In the genomic region with DNA sequence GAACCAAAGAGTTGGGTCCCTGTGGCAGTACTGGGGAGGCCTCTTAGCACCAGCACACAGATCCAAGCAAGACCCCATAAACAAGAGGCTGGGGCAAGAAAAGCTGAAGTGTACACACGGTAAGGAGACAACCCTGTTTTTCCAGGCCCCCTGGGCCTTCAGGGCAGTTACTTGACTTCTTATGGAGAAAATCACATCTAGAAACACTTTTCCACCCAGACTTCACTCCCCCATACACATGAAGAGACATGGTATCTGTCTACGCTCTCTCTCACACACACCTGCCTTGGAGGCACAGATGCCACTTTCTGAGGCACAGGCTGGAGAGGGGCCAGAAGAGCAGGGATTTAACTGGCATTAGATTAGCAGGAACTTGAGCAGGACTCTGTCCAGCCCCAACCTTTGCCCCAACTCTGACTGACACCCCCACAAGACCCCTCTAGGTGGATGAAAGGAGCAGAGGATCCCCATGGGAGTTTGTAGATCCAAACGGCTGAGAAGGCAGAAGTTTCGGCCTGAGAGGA, we compare ENCODE assay signal across 9 cellular contexts. TPM values are rescaled to one million over a fixed set of nuclear protein-coding genes. Genes with fewer than 3 reads are reported as not detected.
DNase-seq lines count a peak whose midpoint lies in the region; ATAC-seq and TF ChIP-seq lines count a peak whose summit lies in the region.
"Had no signal": no experiment of that assay in that cellular context is flagged by ENCODE, and none has a peak within 500 bp of the region (broad histone marks: within the 10 kb centered on the region; RNA-seq: fewer than 3 reads in every experiment).

No MANE protein-coding gene starts in this region.

- TF ChIP-seq RAD21 in SK-N-SH (IDR thresholded peaks at IDR 0.05; ENCODE audit: low read length) = no peak

- TF ChIP-seq CTCF in SK-N-SH (IDR thresholded peaks at IDR 0.05) = no peak

- H3K4me1 Mint-ChIP-seq in activated T-helper 17 cell treated with anti-CD3 and anti-CD28 coated beads, Interleukin-2, amount 50 U/mL, for 72 hours = peaks cover 28% of the 10 kb centered on the region
- peaks cover 79% of the 10 kb centered on the region for H3K4me1 Mint-ChIP-seq in stimulated activated naive CD8-positive, alpha-beta T cell treated with anti-CD3 and anti-CD28 coated beads, Interleukin-15, amount 100 ng/mL, for 72 hours

- ATAC-seq in SK-N-SH treated with all-trans-retinoic acid at 6 μM for 48 hours (no peak), HG03378 (IDR thresholded peaks at IDR 0.05; ENCODE audit: unreplicated experiment) (no peak), HG03565 (IDR thresholded peaks at IDR 0.05; ENCODE audit: unreplicated experiment) (no peak)
- ATAC-seq in activated T-helper 17 cell treated with anti-CD3 and anti-CD28 coated beads, Interleukin-2, amount 50 U/mL, for 72 hours (replicated peaks) = no peak
- no peak for ATAC-seq in stimulated activated naive CD8-positive, alpha-beta T cell treated with anti-CD3 and anti-CD28 coated beads, Interleukin-15, amount 100 ng/mL, for 72 hours
- ATAC-seq: mucosa of descending colon had no signal

- H3K27ac ChIP-seq in SK-N-SH (ENCODE audit: low read depth in 2 of 2, low read length in 1 of 2) (peak overlapping the region in 1 of 2 experiments; percentile 85; a peak in 2 of 4 replicates), iPS-20b (ENCODE audit: low read length) (peak overlapping the region; percentile 43)

- peaks cover 35% of the 10 kb centered on the region in 2 experiments for H3K4me1 ChIP-seq in SK-N-SH (ENCODE audit: control insufficient read depth in 1 of 2, insufficient read depth in 2 of 2, low read depth in 1 of 2, low read length in 1 of 2)
- H3K4me1 ChIP-seq in iPS-20b (ENCODE audit: insufficient read depth, low read length) = peaks cover 37% of the 10 kb centered on the region

- no peak for TF ChIP-seq EP300 in SK-N-SH (IDR thresholded peaks at IDR 0.05; ENCODE audit: borderline replicate concordance in 1 of 2, low read depth in 1 of 2, low read length in 1 of 2)

- H4K20me1 ChIP-seq in SK-N-SH (ENCODE audit: insufficient read depth) = peaks cover 53% of the 10 kb centered on the region

- H3K4me3 ChIP-seq in SK-N-SH (ENCODE audit: low read depth in 2 of 2, low read length in 1 of 2) (peak overlapping the region; percentile 72 to 79; a peak in 3 of 4 replicates), iPS-20b (ENCODE audit: low read length) (peak overlapping the region; percentile 97)
- H3K4me3 ChIP-seq: mucosa of descending colon had no signal

- WGBS in SK-N-SH (ENCODE audit: low lambda C conversion rate) = 85% methylated on average over 4 of the region's 4 CpGs

- H3K9me3 ChIP-seq in SK-N-SH = no peaks in the 10 kb centered on the region
- no peaks in the 10 kb centered on the region for H3K9me3 ChIP-seq in iPS-20b (ENCODE audit: insufficient read depth, low read depth, low read length)
- H3K9me3 ChIP-seq: mucosa of descending colon had no signal

- no peaks in the 10 kb centered on the region for H3K9me2 ChIP-seq in SK-N-SH

- peaks cover 12 to 15% of the 10 kb centered on the region in 2 experiments for H3K36me3 ChIP-seq in SK-N-SH (replicated peaks in 1 of 2; ENCODE audit: control insufficient read depth in 1 of 2, insufficient read depth in 2 of 2, low read length in 1 of 2)
- H3K36me3 ChIP-seq in iPS-20b (ENCODE audit: insufficient read depth, low read depth, low read length) = peaks cover 16% of the 10 kb centered on the region

- H3K36me3 Mint-ChIP-seq in activated T-helper 17 cell treated with anti-CD3 and anti-CD28 coated beads, Interleukin-2, amount 50 U/mL, for 72 hours (ENCODE audit: low read depth) = peaks cover 50% of the 10 kb centered on the region

- H2AFZ ChIP-seq in SK-N-SH (ENCODE audit: low read depth) = no peak overlapping the region

- H3K9ac ChIP-seq in SK-N-SH (peak overlapping the region; percentile 92), iPS-20b (ENCODE audit: low read depth, low read length) (peak overlapping the region; percentile 94; the same call in 1 of the 2 replicates)

- POLR2A ChIA-PET in SK-N-SH (lab: Yijun Ruan, JAX) = interaction anchor here (0.5 to 2.5 kb wide), 2 partner anchors 34 to 344 kb away, joined by 3 to 10 read pairs; a partner anchor contains a TSS

- H3K27me3 Mint-ChIP-seq in activated T-helper 17 cell treated with anti-CD3 and anti-CD28 coated beads, Interleukin-2, amount 50 U/mL, for 72 hours = no peaks in the 10 kb centered on the region
- H3K27me3 Mint-ChIP-seq in stimulated activated naive CD8-positive, alpha-beta T cell treated with anti-CD3 and anti-CD28 coated beads, Interleukin-15, amount 100 ng/mL, for 72 hours = no peaks in the 10 kb centered on the region

- H3K4me3 Mint-ChIP-seq in activated T-helper 17 cell treated with anti-CD3 and anti-CD28 coated beads, Interleukin-2, amount 50 U/mL, for 72 hours = peak overlapping the region; percentile 88
- peak overlapping the region; percentile 82 to 94 for H3K4me3 Mint-ChIP-seq in stimulated activated naive CD8-positive, alpha-beta T cell treated with anti-CD3 and anti-CD28 coated beads, Interleukin-15, amount 100 ng/mL, for 72 hours

- peak overlapping the region; percentile 90 for H3K27ac Mint-ChIP-seq in activated T-helper 17 cell treated with anti-CD3 and anti-CD28 coated beads, Interleukin-2, amount 50 U/mL, for 72 hours
- H3K27ac Mint-ChIP-seq in stimulated activated naive CD8-positive, alpha-beta T cell treated with anti-CD3 and anti-CD28 coated beads, Interleukin-15, amount 100 ng/mL, for 72 hours = peak overlapping the region; percentile 61 to 87

- no peak for DNase-seq in SK-N-SH
- DNase-seq in stimulated activated naive CD8-positive, alpha-beta T cell treated with anti-CD3 and anti-CD28 coated beads, Interleukin-15, amount 100 ng/mL, for 72 hours = no peak
- no peak for DNase-seq in NCI-H2029 treated with DMSO at 0.1 percent for 48 hours (lab: John Stamatoyannopoulos, UW)
- DNase-seq: mucosa of descending colon had no signal

- CTCF ChIA-PET in SK-N-SH (lab: Yijun Ruan, JAX) = interaction anchor here (17.0 kb wide), 1 partner anchor 27 kb away, joined by 371 read pairs; a partner anchor contains a TSS

- peak overlapping the region; percentile 89 for H3K4me2 ChIP-seq in SK-N-SH

- H3K9me3 Mint-ChIP-seq in activated T-helper 17 cell treated with anti-CD3 and anti-CD28 coated beads, Interleukin-2, amount 50 U/mL, for 72 hours = no peaks in the 10 kb centered on the region
- H3K9me3 Mint-ChIP-seq in stimulated activated naive CD8-positive, alpha-beta T cell treated with anti-CD3 and anti-CD28 coated beads, Interleukin-15, amount 100 ng/mL, for 72 hours = no peaks in the 10 kb centered on the region

- H3K79me2 ChIP-seq in SK-N-SH (ENCODE audit: insufficient read depth) = peaks cover 75% of the 10 kb centered on the region

- H3F3A ChIP-seq in SK-N-SH (replicated peaks; ENCODE audit: insufficient read depth) = peaks cover 13% of the 10 kb centered on the region

- H3K27me3 ChIP-seq in SK-N-SH (ENCODE audit: insufficient read depth) (no peaks in the 10 kb centered on the region), iPS-20b (ENCODE audit: insufficient read depth, low read length) (no peaks in the 10 kb centered on the region; the same call in 1 of the 2 replicates)

TF ChIP-seq in SK-N-SH, 30 proteins besides CTCF, POLR2A, EP300 and RAD21:
- TF ChIP-seq EZH2phosphoT487 (IDR thresholded peaks at IDR 0.05; ENCODE audit: borderline replicate concordance, low read depth) = no peak
- TF ChIP-seq MXI1 (IDR thresholded peaks at IDR 0.05; ENCODE audit: low read depth, low read length) = 0 out of 2 replicates have a peak, but pooled peaks have one; percentile 14

TF ChIP-seq in SK-N-SH treated with all-trans-retinoic acid at 6 μM for 48 hours, 23 proteins besides CTCF, POLR2A, EP300 and RAD21:
- no peak for TF ChIP-seq OSR1 (CRISPR knock-in tag; IDR thresholded peaks at IDR 0.05)

RNA-seq across cellular contexts. Expression of a gene that starts 2.2 kb away (rescaled TPM):
- 150 and 225 TPM in 2 replicates for polyA plus RNA-seq in SK-N-SH (2012; rRNA removed)
- 143 and 201 TPM in 2 replicates for polyA plus RNA-seq in SK-N-SH (2012; cell fraction: cytosol; rRNA removed)
- 99.8 and 170 TPM in 2 replicates for polyA plus RNA-seq in SK-N-SH (2012; cell fraction: nucleus; rRNA removed)
- total RNA-seq in activated T-helper 17 cell treated with anti-CD3 and anti-CD28 coated beads, Interleukin-2, amount 50 U/mL, for 72 hours = 100 to 1,000 TPM; 114 to 212 TPM

RNA-seq across cellular contexts. Expression of a gene that starts 9.6 kb away (rescaled TPM):
- polyA plus RNA-seq in SK-N-SH (2012; rRNA removed) = 0.07 and 0.21 TPM in 2 replicates
- 0.05 and 0.16 TPM in 2 replicates for polyA plus RNA-seq in SK-N-SH (2012; cell fraction: cytosol; rRNA removed)
- polyA plus RNA-seq in SK-N-SH (2012; cell fraction: nucleus; rRNA removed) = 0.76 and 0.82 TPM in 2 replicates
- under 1 TPM; 0.19 to 0.30 TPM for total RNA-seq in activated T-helper 17 cell treated with anti-CD3 and anti-CD28 coated beads, Interleukin-2, amount 50 U/mL, for 72 hours
- total RNA-seq: mucosa of descending colon had no signal

RNA-seq across cellular contexts. Expression of a gene that starts 34.2 kb away (rescaled TPM):
- polyA plus RNA-seq in SK-N-SH (2012; rRNA removed) = 6.0 and 6.7 TPM in 2 replicates
- 2.8 and 4.8 TPM in 2 replicates for polyA plus RNA-seq in SK-N-SH (2012; cell fraction: cytosol; rRNA removed)
- polyA plus RNA-seq in SK-N-SH (2012; cell fraction: nucleus; rRNA removed) = 17.5 and 19.8 TPM in 2 replicates
- total RNA-seq in activated T-helper 17 cell treated with anti-CD3 and anti-CD28 coated beads, Interleukin-2, amount 50 U/mL, for 72 hours = 10 to 100 TPM; 10.9 to 22.6 TPM

RNA-seq across cellular contexts. Expression of a gene that starts 35.8 kb away (rescaled TPM):
- polyA plus RNA-seq in SK-N-SH (2012; rRNA removed) = 7.3 and 8.2 TPM in 2 replicates
- polyA plus RNA-seq in SK-N-SH (2012; cell fraction: cytosol; rRNA removed) = 6.7 and 7.5 TPM in 2 replicates
- polyA plus RNA-seq in SK-N-SH (2012; cell fraction: nucleus; rRNA removed) = 8.2 and 8.8 TPM in 2 replicates
- 10 to 100 TPM; 12.5 to 15.3 TPM for total RNA-seq in activated T-helper 17 cell treated with anti-CD3 and anti-CD28 coated beads, Interleukin-2, amount 50 U/mL, for 72 hours

RNA-seq across cellular contexts. Expression of a gene that starts 46.3 kb away (rescaled TPM):
- polyA plus RNA-seq in SK-N-SH (2012; rRNA removed) = 29.9 and 43.0 TPM in 2 replicates
- polyA plus RNA-seq in SK-N-SH (2012; cell fraction: cytosol; rRNA removed) = 25.3 and 26.8 TPM in 2 replicates
- 58.8 and 89.1 TPM in 2 replicates for polyA plus RNA-seq in SK-N-SH (2012; cell fraction: nucleus; rRNA removed)
- total RNA-seq in activated T-helper 17 cell treated with anti-CD3 and anti-CD28 coated beads, Interleukin-2, amount 50 U/mL, for 72 hours = 10 to 100 TPM; 49.3 to 74.3 TPM
